In the genomic region with DNA sequence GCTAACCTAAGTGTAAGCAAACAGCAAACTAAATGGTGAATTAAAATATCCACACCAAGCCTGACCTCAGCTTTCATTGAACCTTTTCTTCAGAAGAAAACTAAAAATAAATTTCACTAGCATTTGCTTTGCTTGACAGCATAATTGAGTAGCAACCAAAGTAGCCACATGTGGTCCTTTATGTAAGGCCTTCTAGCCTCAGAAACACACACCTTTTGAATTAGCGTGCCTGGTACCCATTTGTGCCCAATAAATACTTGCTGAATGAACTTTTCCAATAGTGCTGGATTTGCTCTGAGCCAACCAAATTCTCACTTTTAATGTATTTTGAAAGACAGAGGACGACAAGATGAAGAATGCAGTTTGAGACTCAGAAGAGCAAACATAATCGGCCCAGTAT, we compare ENCODE assay signal across 8 cellular contexts. TPM values are rescaled to one million over a fixed set of nuclear protein-coding genes. Genes with fewer than 3 reads are reported as not detected.
DNase-seq lines count a peak whose midpoint lies in the region; ATAC-seq and TF ChIP-seq lines count a peak whose summit lies in the region.

No MANE protein-coding gene starts in this region.

- H3K79me2 ChIP-seq in trophoblast cell (ENCODE audit: control insufficient read depth, insufficient read depth, low read length, poor library complexity), result peaks cover 15% of the 10 kb centered on the region

- no CpG with 5 or more reads among the region's 3 CpGs for WGBS in trophoblast cell (ENCODE audit: extremely low coverage, insufficient coverage, insufficient read length)

- H3K14ac ChIP-seq in trophoblast cell (ENCODE audit: low read length), result no peak overlapping the region

- no peak overlapping the region for H2BK5ac ChIP-seq in trophoblast cell (ENCODE audit: low read depth, low read length, poor library complexity)

- ATAC-seq in esophagus mucosa (no peak), HG03196 (IDR thresholded peaks at IDR 0.05; ENCODE audit: unreplicated experiment) (no peak)

- no peak overlapping the region for H3K23ac ChIP-seq in trophoblast cell (ENCODE audit: low read length)

- H3K36me3 ChIP-seq in endocrine pancreas (ENCODE audit: control insufficient read depth, insufficient read depth, low read length), result no peaks in the 10 kb centered on the region
- H3K36me3 ChIP-seq in trophoblast cell (ENCODE audit: control insufficient read depth in 1 of 2, insufficient read depth in 2 of 2, low read length in 2 of 2), result peaks cover 1% of the 10 kb centered on the region in 2 experiments

- H3K27me3 ChIP-seq in endocrine pancreas (ENCODE audit: control insufficient read depth, insufficient read depth, low read length) (no peaks in the 10 kb centered on the region), trophoblast cell (ENCODE audit: insufficient read depth, low read length) (no peaks in the 10 kb centered on the region)

- no peak overlapping the region for H4K91ac ChIP-seq in trophoblast cell (ENCODE audit: low read depth, low read length)

- H2BK12ac ChIP-seq in trophoblast cell (ENCODE audit: low read length), result no peak overlapping the region

- H3K9ac ChIP-seq in endocrine pancreas (ENCODE audit: control insufficient read depth, insufficient read depth, low read length) (no peak overlapping the region), trophoblast cell (ENCODE audit: low read length) (no peak overlapping the region)

- H2AK5ac ChIP-seq in trophoblast cell (ENCODE audit: low read length), result no peak overlapping the region

- H3K4ac ChIP-seq in trophoblast cell (ENCODE audit: low read depth, low read length), result peak overlapping the region; percentile 10

- peak overlapping the region; percentile 13 for H3K4me2 ChIP-seq in trophoblast cell (ENCODE audit: low read length)

- no peaks in the 10 kb centered on the region for H3K9me3 ChIP-seq in endocrine pancreas (ENCODE audit: control insufficient read depth, low read length)
- H3K9me3 ChIP-seq in trophoblast cell (ENCODE audit: insufficient read depth, low read depth, low read length), result no peaks in the 10 kb centered on the region

- peaks cover 16% of the 10 kb centered on the region for H3K79me1 ChIP-seq in trophoblast cell (ENCODE audit: low read length)

- H3K18ac ChIP-seq in trophoblast cell (ENCODE audit: low read length), result no peak overlapping the region

- TF ChIP-seq CTCF in GM12875 (IDR thresholded peaks at IDR 0.05; ENCODE audit: borderline replicate concordance, insufficient read depth, low read depth, low read length), result no peak

- no peak overlapping the region for H4K8ac ChIP-seq in trophoblast cell (ENCODE audit: low read depth, low read length)

- no peak overlapping the region for H2BK120ac ChIP-seq in trophoblast cell (ENCODE audit: insufficient read depth, low read length, poor library complexity)

- H3K27ac ChIP-seq in trophoblast cell (ENCODE audit: low read depth, low read length), result no peak overlapping the region

- DNase-seq in NCI-H524 treated with DMSO at 0.1 percent for 48 hours (lab: John Stamatoyannopoulos, UW), result peak; percentile 34
- no peak for DNase-seq in trophoblast cell
- no peak for DNase-seq in NCI-H1105 treated with DMSO at 0.1 percent for 48 hours (lab: John Stamatoyannopoulos, UW)
- no peak for DNase-seq in stimulated activated CD4-positive, alpha-beta T cell treated with anti-CD3 and anti-CD28 coated beads, Interleukin-2, amount 100 ng/mL, for 48 hours

- H3K4me3 ChIP-seq in GM12875 (ENCODE audit: low read depth, low read length) (peak overlapping the region; percentile 97), endocrine pancreas (ENCODE audit: control insufficient read depth, insufficient read depth, low read length) (peak overlapping the region; percentile 98), trophoblast cell (ENCODE audit: low read depth, low read length) (no peak overlapping the region)

- peaks cover 24% of the 10 kb centered on the region for H3K4me1 ChIP-seq in endocrine pancreas (ENCODE audit: control insufficient read depth, insufficient read depth, low read length)
- H3K4me1 ChIP-seq in trophoblast cell (ENCODE audit: control insufficient read depth in 1 of 2, insufficient read depth in 2 of 2, low read length in 2 of 2), result no peaks in the 10 kb centered on the region

- no peak overlapping the region for H2AFZ ChIP-seq in trophoblast cell (ENCODE audit: insufficient read depth, low read length, poor library complexity)

- no peak overlapping the region for H4K12ac ChIP-seq in trophoblast cell (ENCODE audit: low read depth, low read length)

RNA-seq across cellular contexts. Expression of gene NIPBL, which starts 2.1 kb away (rescaled TPM):
- 22.3 and 23.5 TPM in 2 replicates for polyA plus RNA-seq in trophoblast cell (2013)
- 36.1 TPM for total RNA-seq in esophagus mucosa
